16 cellular contexts compared by ENCODE assay signal in the genomic region with DNA sequence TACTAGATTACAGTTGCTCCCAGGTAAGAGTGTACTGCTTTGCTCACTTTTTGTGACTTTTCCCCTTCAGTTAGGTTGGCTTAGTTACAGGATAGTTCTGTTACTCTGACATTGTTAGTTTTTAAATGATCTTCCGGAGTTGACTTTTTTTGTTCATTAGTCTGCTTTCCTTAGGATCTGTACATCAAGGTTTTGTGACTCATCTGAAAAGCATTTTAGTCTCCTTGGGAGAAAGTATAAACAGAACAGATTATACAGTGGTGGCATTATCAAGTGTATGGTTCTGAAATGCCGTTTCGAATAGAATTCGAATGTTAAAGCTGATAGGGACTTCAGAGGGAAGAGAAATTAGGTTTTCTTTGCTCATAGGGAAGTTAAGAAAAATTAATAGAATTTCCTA.
DNase-seq lines count a peak whose midpoint lies in the region; ATAC-seq and TF ChIP-seq lines count a peak whose summit lies in the region.
"Had no signal": no experiment of that assay in that cellular context is flagged by ENCODE, and none has a peak within 500 bp of the region (broad histone marks: within the 10 kb centered on the region; RNA-seq: fewer than 3 reads in every experiment).

No MANE protein-coding gene starts in this region.

- ATAC-seq in activated T-cell treated with anti-CD3 and anti-CD28 coated beads, Interleukin-2, amount 50 U/mL, for 72 hours (replicated peaks in 1 of 2), result no peak
- ATAC-seq in SK-N-SH treated with all-trans-retinoic acid at 6 μM for 48 hours, result peak; percentile 91
- ATAC-seq in HG02588 (IDR thresholded peaks at IDR 0.05; ENCODE audit: unreplicated experiment), result no peak
- ATAC-seq: GM12878, upper lobe of right lung had no signal

- DNase-seq in activated T-cell treated with anti-CD3 and anti-CD28 coated beads, Interleukin-2, amount 50 U/mL, for 24 hours, result no peak
- no peak for DNase-seq in activated T-cell treated with anti-CD3 and anti-CD28 coated beads, Interleukin-2, amount 50 U/mL, for 72 hours
- DNase-seq in fibroblast of villous mesenchyme (ENCODE audit: low read depth), result peak; percentile 60
- DNase-seq in smooth muscle cell of the brain vasculature (ENCODE audit: low read depth, low spot score), result peak; percentile 17
- no peak for DNase-seq in central memory CD4-positive, alpha-beta T cell
- no peak for DNase-seq in GM13976 (ENCODE audit: low spot score)
- DNase-seq: activated naive CD4-positive, alpha-beta T cell treated with anti-CD3 and anti-CD28 coated beads, Interleukin-2, amount 50 U/mL, for 16 hours; hypothalamus; occipital lobe; Peyer's patch; stimulated activated CD4-positive, alpha-beta T cell treated with anti-CD3 and anti-CD28 coated beads, Interleukin-1b, Interleukin-23, amount 100 ng/mL, for 48 hours; T1000; upper lobe of right lung had no signal

- H3K36me3 Mint-ChIP-seq in activated T-cell treated with anti-CD3 and anti-CD28 coated beads, Interleukin-2, amount 50 U/mL, for 24 hours (ENCODE audit: low read depth), result peaks cover 91% of the 10 kb centered on the region
- peaks cover 0 to 28% of the 10 kb centered on the region in 2 donors for H3K36me3 Mint-ChIP-seq in activated T-cell treated with anti-CD3 and anti-CD28 coated beads, Interleukin-2, amount 50 U/mL, for 72 hours (ENCODE audit: insufficient read depth in 2 of 2)

- no peaks in the 10 kb centered on the region for H3K9me3 Mint-ChIP-seq in activated T-cell treated with anti-CD3 and anti-CD28 coated beads, Interleukin-2, amount 50 U/mL, for 24 hours
- no peaks in the 10 kb centered on the region for H3K9me3 Mint-ChIP-seq in activated T-cell treated with anti-CD3 and anti-CD28 coated beads, Interleukin-2, amount 50 U/mL, for 72 hours

- in situ Hi-C loops in GM13976 (cut with MboI; ENCODE audit: low sequenced_read_pairs, unreplicated experiment), result no loop called here

- H3K4me3 ChIP-seq in fibroblast of villous mesenchyme (ENCODE audit: low read depth, low read length), result no peak overlapping the region
- H3K4me3 ChIP-seq: GM12878, Peyer's patch, upper lobe of right lung had no signal

- no peaks in the 10 kb centered on the region for H3K27me3 Mint-ChIP-seq in activated T-cell treated with anti-CD3 and anti-CD28 coated beads, Interleukin-2, amount 50 U/mL, for 24 hours
- H3K27me3 Mint-ChIP-seq in activated T-cell treated with anti-CD3 and anti-CD28 coated beads, Interleukin-2, amount 50 U/mL, for 72 hours (ENCODE audit: low read depth), result no peaks in the 10 kb centered on the region

- H3K27ac Mint-ChIP-seq in activated T-cell treated with anti-CD3 and anti-CD28 coated beads, Interleukin-2, amount 50 U/mL, for 24 hours, result peak overlapping the region; percentile 30
- H3K27ac Mint-ChIP-seq in activated T-cell treated with anti-CD3 and anti-CD28 coated beads, Interleukin-2, amount 50 U/mL, for 72 hours, result no peak overlapping the region

- peaks cover 29% of the 10 kb centered on the region for H3K4me1 Mint-ChIP-seq in activated T-cell treated with anti-CD3 and anti-CD28 coated beads, Interleukin-2, amount 50 U/mL, for 24 hours (ENCODE audit: low read depth)
- H3K4me1 Mint-ChIP-seq in activated T-cell treated with anti-CD3 and anti-CD28 coated beads, Interleukin-2, amount 50 U/mL, for 72 hours (ENCODE audit: low read depth), result peaks cover 18% of the 10 kb centered on the region

- no peak for TF ChIP-seq CTCF in fibroblast of villous mesenchyme (IDR thresholded peaks at IDR 0.05; ENCODE audit: insufficient read depth, low read depth, low read length)
- TF ChIP-seq CTCF in GM13976 (IDR thresholded peaks at IDR 0.05; ENCODE audit: borderline replicate concordance, control extremely low read depth, extremely low read depth, insufficient read depth, missing control alignments), result no peak

- H3K4me3 Mint-ChIP-seq in activated T-cell treated with anti-CD3 and anti-CD28 coated beads, Interleukin-2, amount 50 U/mL, for 24 hours, result no peak overlapping the region
- H3K4me3 Mint-ChIP-seq in activated T-cell treated with anti-CD3 and anti-CD28 coated beads, Interleukin-2, amount 50 U/mL, for 72 hours, result no peak overlapping the region

TF ChIP-seq in SK-N-SH treated with all-trans-retinoic acid at 6 μM for 48 hours, 23 proteins besides CTCF, POLR2A, EP300 and RAD21:
- TF ChIP-seq TCF4 (CRISPR knock-in tag; IDR thresholded peaks at IDR 0.05; ENCODE audit: borderline replicate concordance) (no peak), OSR1 (CRISPR knock-in tag; IDR thresholded peaks at IDR 0.05) (no peak), BACH2 (CRISPR knock-in tag; IDR thresholded peaks at IDR 0.05; ENCODE audit: borderline replicate concordance) (no peak), CSDC2 (CRISPR knock-in tag; IDR thresholded peaks at IDR 0.05) (no peak), ISL1 (CRISPR knock-in tag; IDR thresholded peaks at IDR 0.05) (peak; percentile 19; the same call in 1 of the 2 replicates), ARNTL (CRISPR knock-in tag; IDR thresholded peaks at IDR 0.05; ENCODE audit: borderline replicate concordance, low read depth) (no peak)
TF ChIP-seq in SK-N-SH treated with all-trans-retinoic acid at 6 μM for 48 hours: peak in this region for 1.

Comparison
In these comparisons a context has a peak if more than half of its experiments do, and no peak if none do; other contexts are left out.
1. DNase-seq: peak in fibroblast of villous mesenchyme (single experiment) and smooth muscle cell of the brain vasculature (single experiment); none in activated T-cell treated with anti-CD3 and anti-CD28 coated beads, Interleukin-2, amount 50 U/mL, for 24 hours (single experiment), activated T-cell treated with anti-CD3 and anti-CD28 coated beads, Interleukin-2, amount 50 U/mL, for 72 hours (0 of 2), central memory CD4-positive, alpha-beta T cell (single experiment) and GM13976 (single experiment).